ENCODE assay signal across 22 cellular contexts in the genomic region with DNA sequence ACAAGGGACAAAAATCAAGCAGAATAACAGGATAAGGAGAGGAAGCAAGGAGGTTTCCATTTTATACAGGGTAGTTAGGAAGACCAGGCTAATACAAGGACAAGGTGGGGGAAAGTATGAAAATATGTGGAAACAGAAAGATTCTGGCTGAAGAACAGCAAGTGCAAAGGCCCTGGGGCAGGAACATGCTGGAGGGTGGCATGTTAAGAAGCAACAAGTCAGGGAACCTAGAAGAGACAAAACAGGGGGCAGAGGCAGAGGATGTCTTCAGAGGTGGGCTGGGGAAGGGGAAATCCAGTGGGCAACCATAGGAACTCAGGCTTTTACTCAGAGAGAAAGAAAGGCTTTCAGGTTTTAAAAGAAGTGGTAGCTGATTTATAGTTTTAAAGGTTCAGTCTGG. TPM values are rescaled to one million over a fixed set of nuclear protein-coding genes. Genes with fewer than 3 reads are reported as not detected.
DNase-seq lines count a peak whose midpoint lies in the region; ATAC-seq, FAIRE-seq and TF ChIP-seq lines count a peak whose summit lies in the region.
"Had no signal": no experiment of that assay in that cellular context is flagged by ENCODE, and none has a peak within 500 bp of the region (broad histone marks: within the 10 kb centered on the region; RNA-seq: fewer than 3 reads in every experiment).

No MANE protein-coding gene starts in this region.

- H3K27ac Mint-ChIP-seq in activated CD8-positive, alpha-beta T cell treated with anti-CD3 and anti-CD28 coated beads for 36 hours, result peak overlapping the region; percentile 8
- H3K27ac Mint-ChIP-seq in activated CD8-positive, alpha-beta T cell treated with anti-CD3 and anti-CD28 coated beads, Interleukin-2, amount 10 ng/mL, durations not matched to agents 7 days and 5 days, result no peak overlapping the region
- H3K27ac Mint-ChIP-seq in Calu3 (ENCODE audit: unreplicated experiment), result peak overlapping the region; percentile 2

- no peaks in the 10 kb centered on the region for H3K27me3 Mint-ChIP-seq in activated CD8-positive, alpha-beta T cell treated with anti-CD3 and anti-CD28 coated beads for 36 hours
- no peaks in the 10 kb centered on the region for H3K27me3 Mint-ChIP-seq in activated CD8-positive, alpha-beta T cell treated with anti-CD3 and anti-CD28 coated beads, Interleukin-2, amount 10 ng/mL, durations not matched to agents 7 days and 5 days (ENCODE audit: low read depth)
- no peaks in the 10 kb centered on the region for H3K27me3 Mint-ChIP-seq in Calu3 (ENCODE audit: unreplicated experiment)
- H3K27me3 Mint-ChIP-seq: CD4-positive, alpha-beta memory T cell had no signal

- no peaks in the 10 kb centered on the region for H3K4me1 Mint-ChIP-seq in activated CD8-positive, alpha-beta T cell treated with anti-CD3 and anti-CD28 coated beads for 36 hours (ENCODE audit: low read depth)
- H3K4me1 Mint-ChIP-seq in activated CD8-positive, alpha-beta T cell treated with anti-CD3 and anti-CD28 coated beads, Interleukin-2, amount 10 ng/mL, durations not matched to agents 7 days and 5 days (ENCODE audit: low read depth), result no peaks in the 10 kb centered on the region
- H3K4me1 Mint-ChIP-seq in Calu3 (ENCODE audit: low read depth, unreplicated experiment), result peaks cover 18% of the 10 kb centered on the region
- H3K4me1 Mint-ChIP-seq: CD14-positive monocyte; CD4-positive, alpha-beta memory T cell had no signal

- CTCF ChIA-PET in activated CD8-positive, alpha-beta T cell treated with anti-CD3 and anti-CD28 coated beads for 36 hours (lab: Charles Lee), result no interaction called here
- CTCF ChIA-PET in activated CD8-positive, alpha-beta T cell treated with anti-CD3 and anti-CD28 coated beads, Interleukin-2, amount 10 ng/mL, durations not matched to agents 7 days and 5 days (lab: Charles Lee), result no interaction called here
- CTCF ChIA-PET in Calu3 (lab: Charles Lee), result no interaction called here

- peaks cover 21% of the 10 kb centered on the region for H3K36me3 Mint-ChIP-seq in activated CD8-positive, alpha-beta T cell treated with anti-CD3 and anti-CD28 coated beads for 36 hours (ENCODE audit: low read depth)
- peaks cover 5% of the 10 kb centered on the region for H3K36me3 Mint-ChIP-seq in activated CD8-positive, alpha-beta T cell treated with anti-CD3 and anti-CD28 coated beads, Interleukin-2, amount 10 ng/mL, durations not matched to agents 7 days and 5 days (ENCODE audit: low read depth)
- peaks cover 33% of the 10 kb centered on the region for H3K36me3 Mint-ChIP-seq in Calu3 (ENCODE audit: insufficient read depth, unreplicated experiment)

- intact Hi-C loops in activated CD8-positive, alpha-beta T cell treated with anti-CD3 and anti-CD28 coated beads for 36 hours (cut with micrococcal nuclease), result no loop called here
- intact Hi-C loops in Calu3 (cut with micrococcal nuclease; ENCODE audit: unreplicated experiment), result no loop called here
- intact Hi-C loops in left ventricle myocardium superior (cut with micrococcal nuclease), result no loop called here

- peak overlapping the region; percentile 94 for H2AK5ac ChIP-seq in mesenchymal stem cell (ENCODE audit: low read length, severe bottlenecking)

- no peaks in the 10 kb centered on the region for H3K9me3 Mint-ChIP-seq in activated CD8-positive, alpha-beta T cell treated with anti-CD3 and anti-CD28 coated beads for 36 hours
- H3K9me3 Mint-ChIP-seq in activated CD8-positive, alpha-beta T cell treated with anti-CD3 and anti-CD28 coated beads, Interleukin-2, amount 10 ng/mL, durations not matched to agents 7 days and 5 days (ENCODE audit: insufficient read depth), result no peaks in the 10 kb centered on the region
- H3K9me3 Mint-ChIP-seq in Calu3 (ENCODE audit: low read depth, unreplicated experiment), result no peaks in the 10 kb centered on the region
- H3K9me3 Mint-ChIP-seq: CD4-positive, alpha-beta memory T cell had no signal

- no peak for DNase-seq in activated CD8-positive, alpha-beta T cell treated with anti-CD3 and anti-CD28 coated beads for 36 hours
- DNase-seq in activated CD8-positive, alpha-beta T cell treated with anti-CD3 and anti-CD28 coated beads, Interleukin-2, amount 10 ng/mL, durations not matched to agents 7 days and 5 days, result no peak
- DNase-seq in Calu3, result no peak
- no peak for DNase-seq in mesenchymal stem cell
- DNase-seq in left ventricle myocardium superior, result no peak
- no peak for DNase-seq in small intestine
- DNase-seq: CD4-positive, alpha-beta memory T cell; DMS 273 treated with DMSO at 0.1 percent for 48 hours; DMS53; DND-41; IMR-90; KBM-7 had no signal

- no peak overlapping the region for H2BK15ac ChIP-seq in mesenchymal stem cell (ENCODE audit: low read depth, poor library complexity, severe bottlenecking)

- POLR2A ChIA-PET in activated CD8-positive, alpha-beta T cell treated with anti-CD3 and anti-CD28 coated beads for 36 hours (lab: Charles Lee), result no interaction called here
- POLR2A ChIA-PET in activated CD8-positive, alpha-beta T cell treated with anti-CD3 and anti-CD28 coated beads, Interleukin-2, amount 10 ng/mL, durations not matched to agents 7 days and 5 days (lab: Charles Lee), result no interaction called here

- H2BK12ac ChIP-seq in mesenchymal stem cell (ENCODE audit: low read length in 2 of 2), result no peak overlapping the region

- no peaks in the 10 kb centered on the region for H3K27me3 ChIP-seq in mesenchymal stem cell (ENCODE audit: control insufficient read depth in 1 of 2, insufficient read depth in 1 of 2, low read length in 2 of 2)
- no peaks in the 10 kb centered on the region for H3K27me3 ChIP-seq in small intestine (ENCODE audit: control insufficient read depth in 2 of 2, insufficient read depth in 2 of 2, low read length in 2 of 2)
- H3K27me3 ChIP-seq: BLaER1 had no signal

- no peak for FAIRE-seq in small intestine (lab: Jason Lieb, UNC)
- FAIRE-seq: G401.6, GM12891, GM18507, HTR-8/SVneo had no signal

- H3K9ac ChIP-seq in mesenchymal stem cell (ENCODE audit: low read length), result no peak overlapping the region
- H3K9ac ChIP-seq: BLaER1, GM23248 had no signal

- H4K8ac ChIP-seq in mesenchymal stem cell (ENCODE audit: low read length), result no peak overlapping the region

- no TSS peak for BruUV-seq in Calu3 (replicated peaks; lab: Mats Ljungman, UMichigan)

- no peak overlapping the region for H3K4me2 ChIP-seq in mesenchymal stem cell (ENCODE audit: low read length, poor library complexity, severe bottlenecking)
- H3K4me2 ChIP-seq: BLaER1 had no signal

- ATAC-seq in activated CD8-positive, alpha-beta T cell treated with anti-CD3 and anti-CD28 coated beads for 36 hours, result no peak
- no peak for ATAC-seq in activated CD8-positive, alpha-beta T cell treated with anti-CD3 and anti-CD28 coated beads, Interleukin-2, amount 10 ng/mL, durations not matched to agents 7 days and 5 days
- ATAC-seq in GM18505 (IDR thresholded peaks at IDR 0.05; ENCODE audit: unreplicated experiment) (no peak), left ventricle myocardium superior (no peak)

- no peak overlapping the region for H3K14ac ChIP-seq in mesenchymal stem cell (ENCODE audit: low read length in 2 of 2)

- no peak overlapping the region for H3K4me3 Mint-ChIP-seq in activated CD8-positive, alpha-beta T cell treated with anti-CD3 and anti-CD28 coated beads for 36 hours
- no peak overlapping the region for H3K4me3 Mint-ChIP-seq in activated CD8-positive, alpha-beta T cell treated with anti-CD3 and anti-CD28 coated beads, Interleukin-2, amount 10 ng/mL, durations not matched to agents 7 days and 5 days
- H3K4me3 Mint-ChIP-seq in Calu3 (ENCODE audit: low read depth, unreplicated experiment), result no peak overlapping the region
- H3K4me3 Mint-ChIP-seq: CD14-positive monocyte; CD4-positive, alpha-beta memory T cell had no signal

- peaks cover 11 to 27% of the 10 kb centered on the region in 2 experiments for H3K36me3 ChIP-seq in mesenchymal stem cell (ENCODE audit: control insufficient read depth in 1 of 2, insufficient read depth in 2 of 2, low read depth in 1 of 2, low read length in 2 of 2)
- no peaks in the 10 kb centered on the region for H3K36me3 ChIP-seq in small intestine (ENCODE audit: control insufficient read depth in 2 of 2, insufficient read depth in 2 of 2, low read length in 2 of 2)

- H2AFZ ChIP-seq in mesenchymal stem cell (ENCODE audit: low read depth, low read length), result no peak overlapping the region
- H2AFZ ChIP-seq: GM23248 had no signal

- no peak overlapping the region for H2BK120ac ChIP-seq in mesenchymal stem cell (ENCODE audit: low read depth, low read length)

- no peak overlapping the region for H3K18ac ChIP-seq in mesenchymal stem cell (ENCODE audit: low read depth in 1 of 2, low read length in 2 of 2)

- H2BK5ac ChIP-seq in mesenchymal stem cell (ENCODE audit: low read depth, low read length, poor library complexity, severe bottlenecking), result no peak overlapping the region

- no peak for TF ChIP-seq CTCF in activated CD8-positive, alpha-beta T cell treated with anti-CD3 and anti-CD28 coated beads for 36 hours (IDR thresholded peaks at IDR 0.05)
- TF ChIP-seq CTCF in Calu3 (IDR thresholded peaks at IDR 0.05; ENCODE audit: unreplicated experiment), result no peak

- H3K4me1 ChIP-seq in mesenchymal stem cell (ENCODE audit: control insufficient read depth, insufficient read depth, low read depth, low read length), result peaks cover 15% of the 10 kb centered on the region
- H3K4me1 ChIP-seq in small intestine (ENCODE audit: control insufficient read depth in 2 of 2, insufficient read depth in 1 of 2, low read depth in 1 of 2, low read length in 1 of 2), result no peaks in the 10 kb centered on the region
- H3K4me1 ChIP-seq: BLaER1, HAP-1 had no signal

- TF ChIP-seq POLR2A in GM18505 (IDR thresholded peaks at IDR 0.05; ENCODE audit: borderline replicate concordance, extremely low read depth, insufficient read depth, insufficient read length), result no peak

- H3K4me3 ChIP-seq in mesenchymal stem cell (ENCODE audit: insufficient read depth in 1 of 2, low read depth in 1 of 2, low read length in 2 of 2), result no peak overlapping the region
- H3K4me3 ChIP-seq in small intestine (ENCODE audit: low read depth in 1 of 2, low read length in 2 of 2), result no peak overlapping the region
- H3K4me3 ChIP-seq: BLaER1, GM23248, HAP-1 had no signal

- H3K9me3 ChIP-seq in mesenchymal stem cell (ENCODE audit: control insufficient read depth, low read length), result no peaks in the 10 kb centered on the region
- H3K9me3 ChIP-seq in small intestine (ENCODE audit: control insufficient read depth, low read depth), result no peaks in the 10 kb centered on the region
- H3K9me3 ChIP-seq: BLaER1, HAP-1 had no signal

- no peak overlapping the region for H3K23ac ChIP-seq in mesenchymal stem cell (ENCODE audit: low read length in 2 of 2)

- H4K91ac ChIP-seq in mesenchymal stem cell (ENCODE audit: low read length), result no peak overlapping the region

- peaks cover 17% of the 10 kb centered on the region for H3K79me1 ChIP-seq in mesenchymal stem cell (replicated peaks; ENCODE audit: low read length, poor library complexity, severe bottlenecking)

- H3K4ac ChIP-seq in mesenchymal stem cell (ENCODE audit: low read depth in 1 of 2, low read length in 2 of 2), result no peak overlapping the region

- peak overlapping the region; percentile 31 for H3K27ac ChIP-seq in mesenchymal stem cell (ENCODE audit: low read length, poor library complexity, severe bottlenecking)
- no peak overlapping the region for H3K27ac ChIP-seq in small intestine (ENCODE audit: low read depth in 1 of 2, low read length in 1 of 2)
- H3K27ac ChIP-seq: 22Rv1, BLaER1, GM23248 had no signal

RNA-seq across cellular contexts. Expression of a gene that starts 54.8 kb away (rescaled TPM):
- 1 to 10 TPM; 8.6 to 9.4 TPM for total RNA-seq in activated CD8-positive, alpha-beta T cell treated with anti-CD3 and anti-CD28 coated beads for 36 hours
- total RNA-seq in activated CD8-positive, alpha-beta T cell treated with anti-CD3 and anti-CD28 coated beads, Interleukin-2, amount 10 ng/mL, durations not matched to agents 7 days and 5 days, result 1 to 10 TPM; 3.1 to 3.3 TPM
- total RNA-seq in Calu3 (2022) (18.1 and 24.0 TPM in 2 replicates), left ventricle myocardium superior (3.3 TPM)
- 2.5 TPM for polyA plus RNA-seq in mesenchymal stem cell (2013, experiment 1 of 2)
- polyA plus RNA-seq in mesenchymal stem cell (2013, experiment 2 of 2), result 2.4 TPM
- 1 to 10 TPM in 1 of 3 donors, under 1 TPM in 2; 0.22 to 1.3 (median 0.27) TPM for polyA plus RNA-seq in small intestine
